ENCODE assay signal across 8 cellular contexts in the genomic region with DNA sequence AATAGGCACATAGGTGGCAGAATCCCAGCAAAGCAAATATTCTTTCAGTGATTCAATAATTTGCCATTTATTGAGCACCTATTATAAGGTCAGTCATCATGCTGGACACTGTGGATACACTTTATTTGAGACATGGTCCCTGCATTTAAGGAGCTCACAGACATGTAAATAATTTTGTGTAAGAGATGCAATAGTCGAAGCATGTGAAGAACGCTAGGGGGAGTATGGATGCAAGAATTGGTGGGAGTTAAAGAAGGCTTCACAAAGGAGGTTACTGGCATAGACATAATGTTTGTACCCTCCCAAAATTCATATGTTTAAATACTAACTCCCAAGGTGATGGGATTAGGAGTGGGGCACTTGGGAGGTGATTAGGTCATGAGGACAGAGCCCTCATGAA.
DNase-seq lines count a peak whose midpoint lies in the region; ATAC-seq and TF ChIP-seq lines count a peak whose summit lies in the region.

No MANE protein-coding gene starts in this region.

- no peak overlapping the region for H2AFZ ChIP-seq in hepatocyte

- TF ChIP-seq CTCF in GM10266 (IDR thresholded peaks at IDR 0.05; ENCODE audit: control insufficient read depth, insufficient read depth, low read depth, missing control alignments), result peak; percentile 22
- TF ChIP-seq CTCF in hepatocyte (IDR thresholded peaks at IDR 0.05; ENCODE audit: poor library complexity), result peak; percentile 46
- no peak for TF ChIP-seq CTCF in transverse colon (IDR thresholded peaks at IDR 0.05)

- no peak overlapping the region for H3K4me3 ChIP-seq in hepatocyte
- no peak overlapping the region for H3K4me3 ChIP-seq in transverse colon

- H3K79me2 ChIP-seq in hepatocyte, result no peaks in the 10 kb centered on the region

- intact Hi-C loops in transverse colon (cut with DNase I; ENCODE audit: low total_unique reads), result no loop called here

- no peak for TF ChIP-seq EP300 in transverse colon (IDR thresholded peaks at IDR 0.05; ENCODE audit: low read depth)

- H3K27me3 ChIP-seq in hepatocyte (no peaks in the 10 kb centered on the region), transverse colon (no peaks in the 10 kb centered on the region)

- WGBS in hepatocyte (ENCODE audit: low lambda C conversion rate, missing lambda C conversion rate), result 19% methylated on average over 2 of the region's 2 CpGs
- 38 to 62% methylated on average over 2 of the region's 2 CpGs for WGBS in transverse colon (ENCODE audit: low coverage in 1 of 2), 2 donors

- ATAC-seq in HG02973 (IDR thresholded peaks at IDR 0.05; ENCODE audit: unreplicated experiment) (peak; percentile 42), GM21737 (IDR thresholded peaks at IDR 0.05; ENCODE audit: unreplicated experiment) (no peak)

- no peaks in the 10 kb centered on the region for H4K20me1 ChIP-seq in hepatocyte (ENCODE audit: insufficient read depth, poor library complexity, severe bottlenecking)

- no peak for TF ChIP-seq POLR2A in transverse colon (IDR thresholded peaks at IDR 0.05)

- H3K36me3 ChIP-seq in hepatocyte (replicated peaks; ENCODE audit: insufficient read depth, low read depth), result no peaks in the 10 kb centered on the region
- no peaks in the 10 kb centered on the region for H3K36me3 ChIP-seq in transverse colon

- DNase-seq in GM10266 (ENCODE audit: extremely low spot score) (no peak), OCI-M1 (lab: John Stamatoyannopoulos, UW) (peak; percentile 58), hepatocyte (ENCODE audit: low spot score) (peak; percentile 46), NK-92 (lab: John Stamatoyannopoulos, UW; ENCODE audit: unreplicated experiment) (no peak), transverse colon (no peak)
- no peak for DNase-seq in effector CD4-positive, alpha-beta T cell

- no peak overlapping the region for H3K4me2 ChIP-seq in hepatocyte

- no peaks in the 10 kb centered on the region for H3K9me2 ChIP-seq in hepatocyte (replicated peaks; ENCODE audit: insufficient read depth)

- in situ Hi-C loops in transverse colon (cut with MboI; ENCODE audit: low pct_ligation_motif_present in 1 of 4, low pct_unique_long_range_greater_than_20kb in 1 of 4, low sequenced_read_pairs in 3 of 4), result no loop called here

- H3K27ac ChIP-seq in hepatocyte (no peak overlapping the region), transverse colon (no peak overlapping the region)

- H3K4me1 ChIP-seq in hepatocyte (ENCODE audit: insufficient read depth) (no peaks in the 10 kb centered on the region), transverse colon (no peaks in the 10 kb centered on the region)

- H3K9me3 ChIP-seq in hepatocyte (ENCODE audit: low read depth) (no peaks in the 10 kb centered on the region), transverse colon (no peaks in the 10 kb centered on the region)

Comparison
In these comparisons a context has a peak if more than half of its experiments do, and no peak if none do; other contexts are left out.
1. DNase-seq: peak in OCI-M1 (single experiment) and hepatocyte (single experiment); none in GM10266 (single experiment), NK-92 (single experiment), effector CD4-positive, alpha-beta T cell (single experiment) and transverse colon (single experiment).
2. CTCF ChIP-seq: peak in GM10266 (single experiment) and hepatocyte (single experiment); none in transverse colon (0 of 5).